8 cellular contexts compared by ENCODE assay signal in genomic region chr6:24759718-24760117, GRCh38. TPM values are rescaled to one million over a fixed set of nuclear protein-coding genes. Genes with fewer than 3 reads are reported as not detected.
"Had no signal": no experiment of that assay in that cellular context is flagged by ENCODE, and none has a peak within 500 bp of the region (broad histone marks: within the 10 kb centered on the region; RNA-seq: fewer than 3 reads in every experiment).

No MANE protein-coding gene starts in this region.

- H3K27me3 Mint-ChIP-seq: IgD-negative memory B cell had no signal

- FAIRE-seq: HepG2, HTR-8/SVneo had no signal

- DNase-seq: IMR-90, KBM-7 had no signal

- H3K4me3 Mint-ChIP-seq: IgD-negative memory B cell had no signal

- ATAC-seq: HepG2 had no signal

- H3K27ac ChIP-seq: HL-60 had no signal

- H3K27ac Mint-ChIP-seq: IgD-negative memory B cell had no signal

- H3K36me3 Mint-ChIP-seq: IgD-negative memory B cell had no signal

RNA-seq across cellular contexts. Expression of gene ARMH2, which starts 39.0 kb away (rescaled TPM):
- total RNA-seq: HepG2, HT-29, HT1080, IMR-90 had no signal
- polyA plus RNA-seq: HepG2, IMR-90 had no signal
